Comparison of ENCODE assay signal across 1 cellular context in the genomic region with DNA sequence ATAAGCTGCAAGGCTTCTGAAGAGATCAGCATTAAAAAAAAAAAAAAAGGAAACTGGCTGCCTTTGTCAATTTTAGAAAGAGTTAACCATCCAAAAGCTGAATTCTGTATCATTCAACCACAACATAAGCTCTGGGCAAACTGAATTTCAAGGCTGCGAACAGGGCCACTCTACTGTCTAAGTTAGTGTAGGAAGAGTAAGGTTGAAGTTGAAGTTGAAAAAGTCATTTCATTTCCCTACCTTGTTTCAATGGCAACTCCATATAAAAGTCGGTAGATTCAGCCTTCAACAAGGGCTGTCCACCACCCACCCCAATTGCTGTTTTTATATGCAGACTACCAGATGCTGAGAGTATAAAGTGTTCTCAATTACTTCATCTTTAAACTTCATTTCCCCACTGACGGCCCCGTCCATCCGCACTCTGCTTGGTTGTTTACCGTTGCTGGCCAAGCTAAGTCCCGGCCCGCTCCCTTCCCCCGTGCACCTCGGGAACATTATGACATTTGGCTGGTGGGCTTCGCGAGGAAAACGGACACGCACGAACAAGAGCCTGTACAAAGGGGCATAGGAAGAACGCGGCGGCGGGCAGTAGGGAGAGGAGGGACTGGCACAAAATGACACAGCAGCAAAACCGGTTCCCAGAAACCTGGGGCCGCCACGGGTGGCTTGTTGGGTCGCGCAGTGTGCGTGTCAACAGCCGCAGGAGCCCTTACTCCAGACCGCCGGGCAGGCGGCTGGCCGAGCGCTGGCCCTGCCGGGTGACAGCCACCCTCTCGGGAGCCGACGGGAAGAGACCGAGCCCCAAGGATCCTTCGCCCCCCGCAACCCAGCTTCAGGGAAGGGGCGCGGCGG.
TF ChIP-seq lines count a peak whose summit lies in the region.

No MANE protein-coding gene starts in this region.

TF ChIP-seq in HepG2, 621 proteins besides CTCF, POLR2A, EP300 and RAD21:
- 0 out of 2 replicates have a peak, but pooled peaks have one; percentile 21 for TF ChIP-seq GFI1 (CRISPR knock-in tag; IDR thresholded peaks at IDR 0.05; ENCODE audit: borderline replicate concordance)
- TF ChIP-seq SRY (CRISPR knock-in tag; IDR thresholded peaks at IDR 0.05), result 0 out of 2 replicates have a peak, but pooled peaks have one; percentile 15
- TF ChIP-seq, protein P1, sequence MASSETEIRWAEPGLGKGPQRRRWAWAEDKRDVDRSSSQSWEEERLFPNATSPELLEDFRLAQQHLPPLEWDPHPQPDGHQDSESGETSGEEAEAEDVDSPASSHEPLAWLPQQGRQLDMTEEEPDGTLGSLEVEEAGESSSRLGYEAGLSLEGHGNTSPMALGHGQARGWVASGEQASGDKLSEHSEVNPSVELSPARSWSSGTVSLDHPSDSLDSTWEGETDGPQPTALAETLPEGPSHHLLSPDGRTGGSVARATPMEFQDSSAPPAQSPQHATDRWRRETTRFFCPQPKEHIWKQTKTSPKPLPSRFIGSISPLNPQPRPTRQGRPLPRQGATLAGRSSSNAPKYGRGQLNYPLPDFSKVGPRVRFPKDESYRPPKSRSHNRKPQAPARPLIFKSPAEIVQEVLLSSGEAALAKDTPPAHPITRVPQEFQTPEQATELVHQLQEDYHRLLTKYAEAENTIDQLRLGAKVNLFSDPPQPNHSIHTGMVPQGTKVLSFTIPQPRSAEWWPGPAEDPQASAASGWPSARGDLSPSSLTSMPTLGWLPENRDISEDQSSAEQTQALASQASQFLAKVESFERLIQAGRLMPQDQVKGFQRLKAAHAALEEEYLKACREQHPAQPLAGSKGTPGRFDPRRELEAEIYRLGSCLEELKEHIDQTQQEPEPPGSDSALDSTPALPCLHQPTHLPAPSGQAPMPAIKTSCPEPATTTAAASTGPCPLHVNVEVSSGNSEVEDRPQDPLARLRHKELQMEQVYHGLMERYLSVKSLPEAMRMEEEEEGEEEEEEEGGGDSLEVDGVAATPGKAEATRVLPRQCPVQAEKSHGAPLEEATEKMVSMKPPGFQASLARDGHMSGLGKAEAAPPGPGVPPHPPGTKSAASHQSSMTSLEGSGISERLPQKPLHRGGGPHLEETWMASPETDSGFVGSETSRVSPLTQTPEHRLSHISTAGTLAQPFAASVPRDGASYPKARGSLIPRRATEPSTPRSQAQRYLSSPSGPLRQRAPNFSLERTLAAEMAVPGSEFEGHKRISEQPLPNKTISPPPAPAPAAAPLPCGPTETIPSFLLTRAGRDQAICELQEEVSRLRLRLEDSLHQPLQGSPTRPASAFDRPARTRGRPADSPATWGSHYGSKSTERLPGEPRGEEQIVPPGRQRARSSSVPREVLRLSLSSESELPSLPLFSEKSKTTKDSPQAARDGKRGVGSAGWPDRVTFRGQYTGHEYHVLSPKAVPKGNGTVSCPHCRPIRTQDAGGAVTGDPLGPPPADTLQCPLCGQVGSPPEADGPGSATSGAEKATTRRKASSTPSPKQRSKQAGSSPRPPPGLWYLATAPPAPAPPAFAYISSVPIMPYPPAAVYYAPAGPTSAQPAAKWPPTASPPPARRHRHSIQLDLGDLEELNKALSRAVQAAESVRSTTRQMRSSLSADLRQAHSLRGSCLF (CRISPR knock-in tag; IDR thresholded peaks at IDR 0.05; ENCODE audit: borderline replicate concordance), result no peak
- TF ChIP-seq HIVEP1 (CRISPR knock-in tag; IDR thresholded peaks at IDR 0.05), result peak; percentile 46; the same call in 1 of the 2 replicates
- peak; percentile 49 for TF ChIP-seq PHF8 (CRISPR knock-in tag; IDR thresholded peaks at IDR 0.05)
- 0 out of 2 replicates have a peak, but pooled peaks have one; percentile 20 for TF ChIP-seq NRL (CRISPR knock-in tag; IDR thresholded peaks at IDR 0.05; ENCODE audit: borderline replicate concordance)
- 0 out of 2 replicates have a peak, but pooled peaks have one; percentile 35 for TF ChIP-seq ZNF230 (CRISPR knock-in tag; IDR thresholded peaks at IDR 0.05)
- TF ChIP-seq, protein P2, sequence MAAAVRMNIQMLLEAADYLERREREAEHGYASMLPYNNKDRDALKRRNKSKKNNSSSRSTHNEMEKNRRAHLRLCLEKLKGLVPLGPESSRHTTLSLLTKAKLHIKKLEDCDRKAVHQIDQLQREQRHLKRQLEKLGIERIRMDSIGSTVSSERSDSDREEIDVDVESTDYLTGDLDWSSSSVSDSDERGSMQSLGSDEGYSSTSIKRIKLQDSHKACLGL (CRISPR knock-in tag; IDR thresholded peaks at IDR 0.05), result peak; percentile 51; the same call in 1 of the 2 replicates
- peak; percentile 48; the same call in 1 of the 2 replicates for TF ChIP-seq ZC3H13 (CRISPR knock-in tag; IDR thresholded peaks at IDR 0.05)
- TF ChIP-seq MED8 (CRISPR knock-in tag; IDR thresholded peaks at IDR 0.05; ENCODE audit: insufficient replicate concordance), result peak; percentile 40
- TF ChIP-seq NONO (IDR thresholded peaks at IDR 0.05), result no peak
- TF ChIP-seq NONO (CRISPR knock-in tag; conservative IDR thresholded peaks at IDR 0.05), result peak; percentile 20; the same call in 1 of the 2 replicates
- 0 out of 2 replicates have a peak, but pooled peaks have one; percentile 19 for TF ChIP-seq FOXO1 (CRISPR knock-in tag; IDR thresholded peaks at IDR 0.05)
- TF ChIP-seq NCOR1 (IDR thresholded peaks at IDR 0.05; ENCODE audit: borderline replicate concordance, low read length), result 0 out of 2 replicates have a peak, but pooled peaks have one; percentile 12
- TF ChIP-seq SIN3A (IDR thresholded peaks at IDR 0.05; ENCODE audit: borderline replicate concordance, low read depth, low read length), result 0 out of 2 replicates have a peak, but pooled peaks have one; percentile 22
- TF ChIP-seq DZIP1 (CRISPR knock-in tag; IDR thresholded peaks at IDR 0.05), result 0 out of 2 replicates have a peak, but pooled peaks have one; percentile 15
- no peak for TF ChIP-seq GLI4 (CRISPR knock-in tag; IDR thresholded peaks at IDR 0.05; ENCODE audit: borderline replicate concordance)
- TF ChIP-seq, protein P3, sequence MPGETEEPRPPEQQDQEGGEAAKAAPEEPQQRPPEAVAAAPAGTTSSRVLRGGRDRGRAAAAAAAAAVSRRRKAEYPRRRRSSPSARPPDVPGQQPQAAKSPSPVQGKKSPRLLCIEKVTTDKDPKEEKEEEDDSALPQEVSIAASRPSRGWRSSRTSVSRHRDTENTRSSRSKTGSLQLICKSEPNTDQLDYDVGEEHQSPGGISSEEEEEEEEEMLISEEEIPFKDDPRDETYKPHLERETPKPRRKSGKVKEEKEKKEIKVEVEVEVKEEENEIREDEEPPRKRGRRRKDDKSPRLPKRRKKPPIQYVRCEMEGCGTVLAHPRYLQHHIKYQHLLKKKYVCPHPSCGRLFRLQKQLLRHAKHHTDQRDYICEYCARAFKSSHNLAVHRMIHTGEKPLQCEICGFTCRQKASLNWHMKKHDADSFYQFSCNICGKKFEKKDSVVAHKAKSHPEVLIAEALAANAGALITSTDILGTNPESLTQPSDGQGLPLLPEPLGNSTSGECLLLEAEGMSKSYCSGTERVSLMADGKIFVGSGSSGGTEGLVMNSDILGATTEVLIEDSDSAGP (CRISPR knock-in tag; IDR thresholded peaks at IDR 0.05; ENCODE audit: borderline replicate concordance), result no peak
- TF ChIP-seq ZSCAN25 (CRISPR knock-in tag; IDR thresholded peaks at IDR 0.05), result no peak
- 0 out of 2 replicates have a peak, but pooled peaks have one; percentile 26 for TF ChIP-seq ZBTB42 (CRISPR knock-in tag; IDR thresholded peaks at IDR 0.05)
- TF ChIP-seq ZNF263 (CRISPR knock-in tag; IDR thresholded peaks at IDR 0.05), result no peak
- TF ChIP-seq ZNF335 (CRISPR knock-in tag; IDR thresholded peaks at IDR 0.05), result no peak
- TF ChIP-seq, protein P4, sequence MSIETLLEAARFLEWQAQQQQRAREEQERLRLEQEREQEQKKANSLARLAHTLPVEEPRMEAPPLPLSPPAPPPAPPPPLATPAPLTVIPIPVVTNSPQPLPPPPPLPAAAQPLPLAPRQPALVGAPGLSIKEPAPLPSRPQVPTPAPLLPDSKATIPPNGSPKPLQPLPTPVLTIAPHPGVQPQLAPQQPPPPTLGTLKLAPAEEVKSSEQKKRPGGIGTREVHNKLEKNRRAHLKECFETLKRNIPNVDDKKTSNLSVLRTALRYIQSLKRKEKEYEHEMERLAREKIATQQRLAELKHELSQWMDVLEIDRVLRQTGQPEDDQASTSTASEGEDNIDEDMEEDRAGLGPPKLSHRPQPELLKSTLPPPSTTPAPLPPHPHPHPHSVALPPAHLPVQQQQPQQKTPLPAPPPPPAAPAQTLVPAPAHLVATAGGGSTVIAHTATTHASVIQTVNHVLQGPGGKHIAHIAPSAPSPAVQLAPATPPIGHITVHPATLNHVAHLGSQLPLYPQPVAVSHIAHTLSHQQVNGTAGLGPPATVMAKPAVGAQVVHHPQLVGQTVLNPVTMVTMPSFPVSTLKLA (IDR thresholded peaks at IDR 0.05), result 0 out of 2 replicates have a peak, but pooled peaks have one; percentile 15
- TF ChIP-seq MTA1 (CRISPR knock-in tag; IDR thresholded peaks at IDR 0.05; ENCODE audit: borderline replicate concordance), result peak; percentile 6; the same call in 1 of the 2 replicates
- 0 out of 2 replicates have a peak, but pooled peaks have one; percentile 34 for TF ChIP-seq ZNF589 (CRISPR knock-in tag; conservative IDR thresholded peaks at IDR 0.05)
- TF ChIP-seq, protein P5, sequence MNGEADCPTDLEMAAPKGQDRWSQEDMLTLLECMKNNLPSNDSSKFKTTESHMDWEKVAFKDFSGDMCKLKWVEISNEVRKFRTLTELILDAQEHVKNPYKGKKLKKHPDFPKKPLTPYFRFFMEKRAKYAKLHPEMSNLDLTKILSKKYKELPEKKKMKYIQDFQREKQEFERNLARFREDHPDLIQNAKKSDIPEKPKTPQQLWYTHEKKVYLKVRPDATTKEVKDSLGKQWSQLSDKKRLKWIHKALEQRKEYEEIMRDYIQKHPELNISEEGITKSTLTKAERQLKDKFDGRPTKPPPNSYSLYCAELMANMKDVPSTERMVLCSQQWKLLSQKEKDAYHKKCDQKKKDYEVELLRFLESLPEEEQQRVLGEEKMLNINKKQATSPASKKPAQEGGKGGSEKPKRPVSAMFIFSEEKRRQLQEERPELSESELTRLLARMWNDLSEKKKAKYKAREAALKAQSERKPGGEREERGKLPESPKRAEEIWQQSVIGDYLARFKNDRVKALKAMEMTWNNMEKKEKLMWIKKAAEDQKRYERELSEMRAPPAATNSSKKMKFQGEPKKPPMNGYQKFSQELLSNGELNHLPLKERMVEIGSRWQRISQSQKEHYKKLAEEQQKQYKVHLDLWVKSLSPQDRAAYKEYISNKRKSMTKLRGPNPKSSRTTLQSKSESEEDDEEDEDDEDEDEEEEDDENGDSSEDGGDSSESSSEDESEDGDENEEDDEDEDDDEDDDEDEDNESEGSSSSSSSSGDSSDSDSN (CRISPR knock-in tag; IDR thresholded peaks at IDR 0.05), result 0 out of 2 replicates have a peak, but pooled peaks have one; percentile 2
TF ChIP-seq in HepG2: peak in this region for 19.
